ENCODE assay signal across 8 cellular contexts in genomic region chr5:132867046-132867451, GRCh38. TPM values are rescaled to one million over a fixed set of nuclear protein-coding genes. Genes with fewer than 3 reads are reported as not detected.
DNase-seq lines count a peak whose midpoint lies in the region; ATAC-seq and TF ChIP-seq lines count a peak whose summit lies in the region.

No MANE protein-coding gene starts in this region.

- 0 to 2% methylated on average over 2 to 13 of the region's 13 CpGs for WGBS in transverse colon (ENCODE audit: low coverage in 1 of 2), 2 donors

- H3K9me3 Mint-ChIP-seq in CD8-positive, alpha-beta memory T cell = no peaks in the 10 kb centered on the region
- H3K9me3 Mint-ChIP-seq in activated naive CD8-positive, alpha-beta T cell (ENCODE audit: low read depth) = no peaks in the 10 kb centered on the region

- TF ChIP-seq EP300 in transverse colon (IDR thresholded peaks at IDR 0.05; ENCODE audit: low read depth) = no peak

- TF ChIP-seq CTCF in transverse colon (IDR thresholded peaks at IDR 0.05) = no peak

- no peak for DNase-seq in CD8-positive, alpha-beta memory T cell
- no peak for DNase-seq in left lobe of liver (ENCODE audit: low spot score)
- DNase-seq in transverse colon = no peak
- no peak for DNase-seq in ureter (ENCODE audit: low spot score)
- DNase-seq in stimulated activated CD4-positive, alpha-beta T cell treated with anti-CD3 and anti-CD28 coated beads, Interleukin-4, amount 100 ng/mL, for 1 hour = no peak

- ATAC-seq in HG02610 (IDR thresholded peaks at IDR 0.05; ENCODE audit: unreplicated experiment) (peak; percentile 8), left lobe of liver (peak; percentile 2), HG03025 (IDR thresholded peaks at IDR 0.05; ENCODE audit: low FRiP score, unreplicated experiment) (no peak)

- peaks cover 0 to 2% of the 10 kb centered on the region in 2 donors for H3K27me3 Mint-ChIP-seq in CD8-positive, alpha-beta memory T cell
- no peaks in the 10 kb centered on the region for H3K27me3 Mint-ChIP-seq in activated naive CD8-positive, alpha-beta T cell

- peaks cover 23 to 37% (median 35%) of the 10 kb centered on the region in 3 donors for H3K4me1 Mint-ChIP-seq in CD8-positive, alpha-beta memory T cell
- H3K4me1 Mint-ChIP-seq in activated naive CD8-positive, alpha-beta T cell (ENCODE audit: low read depth) = peaks cover 28% of the 10 kb centered on the region

- peak overlapping the region; percentile 90 to 100 (median 99) for H3K4me3 Mint-ChIP-seq in CD8-positive, alpha-beta memory T cell
- H3K4me3 Mint-ChIP-seq in activated naive CD8-positive, alpha-beta T cell = peak overlapping the region; percentile 100

- in situ Hi-C loops in transverse colon (cut with MboI; ENCODE audit: low pct_ligation_motif_present in 1 of 4, low pct_unique_long_range_greater_than_20kb in 1 of 4, low sequenced_read_pairs in 3 of 4) = no loop called here

- H3K36me3 ChIP-seq in CD8-positive, alpha-beta memory T cell (ENCODE audit: insufficient read depth, low read length) = no peaks in the 10 kb centered on the region
- no peaks in the 10 kb centered on the region for H3K36me3 ChIP-seq in transverse colon

- peak overlapping the region; percentile 88 for H3K4me3 ChIP-seq in CD8-positive, alpha-beta memory T cell (ENCODE audit: low read length)
- peak overlapping the region; percentile 80 to 93 (median 92) for H3K4me3 ChIP-seq in transverse colon

- H3K4me1 ChIP-seq in CD8-positive, alpha-beta memory T cell (ENCODE audit: insufficient read depth, low read length) = peaks cover 17% of the 10 kb centered on the region
- H3K4me1 ChIP-seq in transverse colon = peaks cover 0 to 23% (median 17%) of the 10 kb centered on the region in 4 donors

- TF ChIP-seq POLR2A in transverse colon (IDR thresholded peaks at IDR 0.05) = no peak

- peak overlapping the region; percentile 96 for H3K27ac ChIP-seq in CD8-positive, alpha-beta memory T cell (ENCODE audit: low read depth, low read length)
- H3K27ac ChIP-seq in transverse colon = peak overlapping the region; percentile 96 to 99 (median 97)

- H3K36me3 Mint-ChIP-seq in CD8-positive, alpha-beta memory T cell = peaks cover 0 to 43% (median 3%) of the 10 kb centered on the region in 3 donors
- H3K36me3 Mint-ChIP-seq in activated naive CD8-positive, alpha-beta T cell = peaks cover 10% of the 10 kb centered on the region

- CTCF ChIA-PET in CD8-positive, alpha-beta memory T cell (lab: Charles Lee) = interaction anchor here (1.3 to 1.5 kb wide), 2 partner anchors 45 to 480 kb away, joined by 3 to 4 read pairs; no protein-coding TSS in a partner anchor

- POLR2A ChIA-PET in CD8-positive, alpha-beta memory T cell (lab: Charles Lee) = interaction anchor here (0.5 to 2.4 kb wide), 4 partner anchors 15 to 185 kb away, joined by 3 to 9 read pairs (median 5); partner anchors contain the start of gene HSPA4

- peak overlapping the region; percentile 92 to 100 (median 100) for H3K27ac Mint-ChIP-seq in CD8-positive, alpha-beta memory T cell
- H3K27ac Mint-ChIP-seq in activated naive CD8-positive, alpha-beta T cell = peak overlapping the region; percentile 100

- no peaks in the 10 kb centered on the region for H3K9me3 ChIP-seq in CD8-positive, alpha-beta memory T cell (ENCODE audit: low read length)
- no peaks in the 10 kb centered on the region for H3K9me3 ChIP-seq in transverse colon

- intact Hi-C loops in transverse colon (cut with DNase I; ENCODE audit: low total_unique reads) = no loop called here

- H3K27me3 ChIP-seq in CD8-positive, alpha-beta memory T cell (ENCODE audit: insufficient read depth, low read length, poor library complexity, severe bottlenecking) = no peaks in the 10 kb centered on the region
- no peaks in the 10 kb centered on the region for H3K27me3 ChIP-seq in transverse colon

RNA-seq across cellular contexts. Expression of gene UQCRQ, which starts 0.6 kb away (rescaled TPM):
- 100 to 1,000 TPM; 595 to 615 TPM for total RNA-seq in CD8-positive, alpha-beta memory T cell
- polyA plus RNA-seq in CD8-positive, alpha-beta memory T cell = 663 TPM
- total RNA-seq in left lobe of liver (727 TPM), transverse colon (100 to 1,000 TPM; 117 to 311 (median 239) TPM), ureter (558 TPM)

RNA-seq across cellular contexts. Expression of gene GDF9, which starts 0.8 kb away (rescaled TPM):
- under 1 TPM; 0.29 to 0.68 TPM for total RNA-seq in CD8-positive, alpha-beta memory T cell
- polyA plus RNA-seq in CD8-positive, alpha-beta memory T cell = not detected
- total RNA-seq in left lobe of liver = 0.15 TPM
- under 1 TPM in 2 of 4 donors, not detected in 2; 0.27 to 0.79 TPM for total RNA-seq in transverse colon
- 0.73 TPM for total RNA-seq in ureter

RNA-seq across cellular contexts. Expression of gene LEAP2, which starts 6.4 kb away (rescaled TPM):
- total RNA-seq in CD8-positive, alpha-beta memory T cell = 1 to 10 TPM; 2.7 to 3.6 TPM
- 0.93 TPM for polyA plus RNA-seq in CD8-positive, alpha-beta memory T cell
- 168 TPM for total RNA-seq in left lobe of liver
- total RNA-seq in transverse colon = 1 to 10 TPM in 3 of 4 donors, under 1 TPM in 1; 0.20 to 5.9 (median 5.1) TPM
- total RNA-seq in ureter = 28.3 TPM

RNA-seq across cellular contexts. Expression of gene SHROOM1, which starts 36.6 kb away (rescaled TPM):
- total RNA-seq in CD8-positive, alpha-beta memory T cell = 1 to 10 TPM; 1.6 to 2.0 TPM
- polyA plus RNA-seq in CD8-positive, alpha-beta memory T cell = not detected
- total RNA-seq in left lobe of liver (41.3 TPM), transverse colon (100 to 1,000 TPM in 1 of 4 donors, 10 to 100 TPM in 3; 65.3 to 244 (median 77.3) TPM), ureter (263 TPM)

RNA-seq across cellular contexts. Expression of gene SOWAHA, which starts 53.9 kb away (rescaled TPM):
- under 1 TPM in 1 of 2 experiments, not detected in 1; 0.07 TPM for total RNA-seq in CD8-positive, alpha-beta memory T cell
- polyA plus RNA-seq in CD8-positive, alpha-beta memory T cell = not detected
- total RNA-seq in left lobe of liver (1.7 TPM), transverse colon (10 to 100 TPM; 35.2 to 93.5 (median 76.0) TPM), ureter (6.8 TPM)
